Comparison of ENCODE assay signal across 17 cellular contexts in the genomic region with DNA sequence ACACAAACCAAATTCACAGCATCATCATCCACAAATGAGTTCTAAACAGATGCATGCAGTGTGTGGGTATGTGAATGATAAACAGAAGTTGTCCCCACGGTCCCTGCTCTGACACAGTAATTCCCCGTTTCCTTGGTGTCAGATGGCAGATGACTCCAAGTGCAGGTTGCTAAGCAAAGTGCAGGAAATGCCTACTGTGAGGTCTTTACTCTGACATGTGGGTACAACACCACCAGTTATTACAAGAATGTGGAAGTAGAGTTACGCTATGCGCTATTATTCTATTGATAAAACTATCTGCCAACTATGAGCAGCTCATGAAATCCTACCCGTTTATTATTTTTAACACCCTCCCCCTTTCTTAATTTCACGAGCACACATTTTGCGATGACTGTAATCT.
DNase-seq lines count a peak whose midpoint lies in the region; TF ChIP-seq lines count a peak whose summit lies in the region.
"Had no signal": no experiment of that assay in that cellular context is flagged by ENCODE, and none has a peak within 500 bp of the region (broad histone marks: within the 10 kb centered on the region; RNA-seq: fewer than 3 reads in every experiment).

No MANE protein-coding gene starts in this region.

- TF ChIP-seq EP300 in Ishikawa (IDR thresholded peaks at IDR 0.05; ENCODE audit: borderline replicate concordance), result peak; percentile 60; the same call in 1 of the 2 replicates

- no peak overlapping the region for H3K4me3 ChIP-seq in GM12865 (ENCODE audit: low read depth, low read length)
- H3K4me3 ChIP-seq in cardiac fibroblast (replicated peaks in 1 of 2; ENCODE audit: low read depth in 2 of 2, low read length in 2 of 2), result no peak overlapping the region
- no peak overlapping the region for H3K4me3 ChIP-seq in mesodermal cell (ENCODE audit: extremely low read depth, insufficient read depth, low read length, poor library complexity, severe bottlenecking)

- WGBS in mesodermal cell (ENCODE audit: insufficient coverage in 2 of 2), 2 experiments, result 52 to 88% methylated on average over 3 to 6 of the region's 7 CpGs

- H3K9me3 ChIP-seq in mesodermal cell (ENCODE audit: control insufficient read depth, low read length), result no peaks in the 10 kb centered on the region

- peaks cover 9% of the 10 kb centered on the region for H3K4me1 ChIP-seq in mesodermal cell (ENCODE audit: control insufficient read depth, insufficient read depth, low read length, poor library complexity, severe bottlenecking)

- DNase-seq in GM12865 (ENCODE audit: low read depth) (peak; percentile 13), cardiac fibroblast (ENCODE audit: low read depth in 2 of 2) (peak; percentile 44 to 46), superior temporal gyrus (ENCODE audit: extremely low spot score) (no peak), NCI-H187 (lab: John Stamatoyannopoulos, UW) (no peak), posterior vena cava (ENCODE audit: low spot score) (no peak), NCI-H526 treated with DMSO at 0.1 percent for 48 hours (lab: John Stamatoyannopoulos, UW) (no peak)
- DNase-seq: activated naive CD8-positive, alpha-beta T cell treated with anti-CD3 and anti-CD28 coated beads, Interleukin-2, amount 10 ng/mL, durations not matched to agents 7 days and 5 days; KBM-7; naive thymus-derived CD4-positive, alpha-beta T cell; NCI-H1436 treated with DMSO at 0.1 percent for 48 hours; NCI-H446 treated with DMSO at 0.1 percent for 48 hours; stimulated activated CD4-positive, alpha-beta T cell treated with anti-CD3 and anti-CD28 coated beads, Interleukin-15, amount 100 ng/mL, for 24 hours; stimulated activated naive CD8-positive, alpha-beta T cell treated with anti-CD3 and anti-CD28 coated beads, Interleukin-15, Interleukin-2, amounts not matched to agents 100 U/mL and 50 U/mL, for 24 hours had no signal

- no peaks in the 10 kb centered on the region for H3K36me3 ChIP-seq in mesodermal cell (ENCODE audit: control insufficient read depth, insufficient read depth, low read length)

- H3K27ac ChIP-seq in mesodermal cell (ENCODE audit: low read depth, low read length, severe bottlenecking), result peak overlapping the region; percentile 52
- H3K27ac ChIP-seq: C4-2B, VCaP had no signal

- TF ChIP-seq RAD21 in Ishikawa (IDR thresholded peaks at IDR 0.05; ENCODE audit: low read depth), result no peak

- TF ChIP-seq CTCF in GM12865 (IDR thresholded peaks at IDR 0.05; ENCODE audit: insufficient read depth, low read depth, low read length, missing control alignments) (no peak), cardiac fibroblast (IDR thresholded peaks at IDR 0.05; ENCODE audit: low read depth, low read length) (no peak)

- intact Hi-C loops in posterior vena cava (cut with DNase I), result no loop called here

TF ChIP-seq in Ishikawa, 13 proteins besides CTCF, POLR2A, EP300 and RAD21:
- TF ChIP-seq, protein P1, sequence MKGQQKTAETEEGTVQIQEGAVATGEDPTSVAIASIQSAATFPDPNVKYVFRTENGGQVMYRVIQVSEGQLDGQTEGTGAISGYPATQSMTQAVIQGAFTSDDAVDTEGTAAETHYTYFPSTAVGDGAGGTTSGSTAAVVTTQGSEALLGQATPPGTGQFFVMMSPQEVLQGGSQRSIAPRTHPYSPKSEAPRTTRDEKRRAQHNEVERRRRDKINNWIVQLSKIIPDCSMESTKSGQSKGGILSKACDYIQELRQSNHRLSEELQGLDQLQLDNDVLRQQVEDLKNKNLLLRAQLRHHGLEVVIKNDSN (IDR thresholded peaks at IDR 0.05), result 0 out of 2 replicates have a peak, but pooled peaks have one; percentile 14
- peak; percentile 84 for TF ChIP-seq TEAD4 (IDR thresholded peaks at IDR 0.05)
- TF ChIP-seq NFIC (IDR thresholded peaks at IDR 0.05), result peak; percentile 51
- no peak for TF ChIP-seq TCF12 (IDR thresholded peaks at IDR 0.05; ENCODE audit: low read depth)

Comparison
In these comparisons a context has a peak if more than half of its experiments do, and no peak if none do; other contexts are left out.
1. DNase-seq: peak in GM12865 (single experiment) and cardiac fibroblast (2 of 2); none in superior temporal gyrus (single experiment), NCI-H187 (0 of 2), posterior vena cava (single experiment) and NCI-H526 treated with DMSO at 0.1 percent for 48 hours (single experiment).